Comparison of ENCODE assay signal across 9 cellular contexts in genomic region chr19:14530005-14530348, GRCh38. TPM values are rescaled to one million over a fixed set of nuclear protein-coding genes. Genes with fewer than 3 reads are reported as not detected.
A peak's percentile ranks its signal among the peaks of the same experiment; 100 is the strongest.
DNase-seq lines count a peak whose midpoint lies in the region; ATAC-seq, FAIRE-seq and TF ChIP-seq lines count a peak whose summit lies in the region.
"Had no signal": no experiment of that assay in that cellular context is flagged by ENCODE, and none has a peak within 500 bp of the region (broad histone marks: within the 10 kb centered on the region; RNA-seq: fewer than 3 reads in every experiment).

No MANE protein-coding gene starts in this region.

- no peaks in the 10 kb centered on the region for H3K9me3 ChIP-seq in Karpas-422 (ENCODE audit: low read length)
- H3K9me3 ChIP-seq in mammary epithelial cell (replicated peaks; ENCODE audit: insufficient read depth, low read length): no peaks in the 10 kb centered on the region

- peak overlapping the region; percentile 91 for H3K4me3 ChIP-seq in Karpas-422 (ENCODE audit: low read length)
- H3K4me3 ChIP-seq in mammary epithelial cell (replicated peaks in 1 of 3; ENCODE audit: insufficient read depth in 1 of 3, low read depth in 2 of 3, low read length in 3 of 3): peak overlapping the region; percentile 78 to 94 (median 89)
- H3K4me3 ChIP-seq in lower leg skin (ENCODE audit: low read depth, poor library complexity, severe bottlenecking): peak overlapping the region; percentile 83

- no peaks in the 10 kb centered on the region for H3K9me2 ChIP-seq in Karpas-422 (replicated peaks; ENCODE audit: insufficient read depth, low read length)

- H3K27ac ChIP-seq in Karpas-422 (ENCODE audit: low read length) (peak overlapping the region; percentile 72), mammary epithelial cell (ENCODE audit: insufficient read depth, low read depth, low read length) (peak overlapping the region; percentile 70)

- H4K20me1 ChIP-seq in Karpas-422 (ENCODE audit: insufficient read depth, low read depth, low read length) (no peaks in the 10 kb centered on the region), mammary epithelial cell (ENCODE audit: insufficient read depth, low read length) (no peaks in the 10 kb centered on the region)

- no peak for FAIRE-seq in GM12892 (lab: Jason Lieb, UNC)

- H3K36me3 ChIP-seq in Karpas-422 (ENCODE audit: insufficient read depth, low read length): no peaks in the 10 kb centered on the region
- no peaks in the 10 kb centered on the region for H3K36me3 ChIP-seq in mammary epithelial cell (ENCODE audit: insufficient read depth, low read length)

- H3K27ac Mint-ChIP-seq in type B pancreatic cell: peak overlapping the region; percentile 97

- peaks cover 3% of the 10 kb centered on the region for H3K36me3 Mint-ChIP-seq in type B pancreatic cell

- H3K4me2 ChIP-seq in Karpas-422 (ENCODE audit: low read depth, low read length, poor library complexity, severe bottlenecking) (peak overlapping the region; percentile 92), mammary epithelial cell (ENCODE audit: insufficient read depth, low read depth, low read length) (peak overlapping the region; percentile 93)

- CTCF ChIA-PET in mammary epithelial cell (lab: Charles Lee; ENCODE audit: low non-redundant PET): interaction anchor here (0.5 to 0.6 kb wide), 2 partner anchors 9 to 1472 kb away, joined by 6 to 13 read pairs; no protein-coding TSS in a partner anchor

- no peaks in the 10 kb centered on the region for H3K9me3 Mint-ChIP-seq in type B pancreatic cell

- peak overlapping the region; percentile 50; the same call in 1 of the 2 replicates for H2AFZ ChIP-seq in Karpas-422 (ENCODE audit: low read length)
- peak overlapping the region; percentile 88 for H2AFZ ChIP-seq in mammary epithelial cell (ENCODE audit: low read depth, low read length)

- WGBS in mammary epithelial cell (ENCODE audit: low coverage, missing lambda C conversion rate): 0% methylated on average over 2 of the region's 18 CpGs
- WGBS in lower leg skin, 2 donors: 0 to 1% methylated on average over 18 of the region's 18 CpGs

- TF ChIP-seq POLR2A in lower leg skin (IDR thresholded peaks at IDR 0.05) (no peak), GM12892 (IDR thresholded peaks at IDR 0.05; ENCODE audit: low read depth, low read length) (no peak)

- DNase-seq in COLO668 (lab: John Stamatoyannopoulos, UW; ENCODE audit: unreplicated experiment) (peak; percentile 37), Karpas-422 (peak; percentile 72), mammary epithelial cell (no peak), lower leg skin (ENCODE audit: low spot score in 2 of 2) (no peak), type B pancreatic cell (ENCODE audit: extremely low spot score, unreplicated experiment) (peak; percentile 77), NCI-H69 (lab: John Stamatoyannopoulos, UW) (no peak), GM12892 (ENCODE audit: insufficient read length) (no peak)

- intact Hi-C loops in mammary epithelial cell (cut with micrococcal nuclease) (no loop called here), lower leg skin (cut with DNase I; ENCODE audit: low total_unique reads) (no loop called here)

- H3K4me1 ChIP-seq in Karpas-422 (ENCODE audit: low read length) (peaks cover 20% of the 10 kb centered on the region), mammary epithelial cell (ENCODE audit: insufficient read depth, low read length) (peaks cover 44% of the 10 kb centered on the region)

- H3K27me3 ChIP-seq in Karpas-422 (ENCODE audit: low read length): no peaks in the 10 kb centered on the region
- no peaks in the 10 kb centered on the region for H3K27me3 ChIP-seq in mammary epithelial cell (ENCODE audit: insufficient read depth, low read length)

- TF ChIP-seq CTCF in mammary epithelial cell (conservative IDR thresholded peaks at IDR 0.05 in 1 of 2, IDR thresholded peaks at IDR 0.05 in 1 of 2; ENCODE audit: extremely low read depth in 1 of 2, insufficient read depth in 1 of 2, low read depth in 1 of 2, low read length in 2 of 2) (no peak), lower leg skin (IDR thresholded peaks at IDR 0.05) (no peak), type B pancreatic cell (conservative IDR thresholded peaks at IDR 0.05) (no peak)

- H3K9ac ChIP-seq in Karpas-422 (ENCODE audit: low read length) (peak overlapping the region; percentile 84), mammary epithelial cell (ENCODE audit: insufficient read depth, low read length) (peak overlapping the region; percentile 89)

- in situ Hi-C loops in mammary epithelial cell (cut with MboI; ENCODE audit: low sequenced_read_pairs in 2 of 2): no loop called here

- ATAC-seq in HG03045 (IDR thresholded peaks at IDR 0.05; ENCODE audit: unreplicated experiment): no peak

- dilution Hi-C loops in mammary epithelial cell (cut with HindIII; ENCODE audit: low sequenced_read_pairs): no loop called here

- peaks cover 19% of the 10 kb centered on the region for H3K4me1 Mint-ChIP-seq in type B pancreatic cell (ENCODE audit: unreplicated experiment)

- BruUV-seq in mammary epithelial cell (replicated peaks; lab: Mats Ljungman, UMichigan): no TSS peak

- H3K79me2 ChIP-seq in Karpas-422 (ENCODE audit: low read length): peaks cover 48% of the 10 kb centered on the region
- H3K79me2 ChIP-seq in mammary epithelial cell (ENCODE audit: insufficient read depth, low read length): peaks cover 56% of the 10 kb centered on the region

- H3K27me3 Mint-ChIP-seq in type B pancreatic cell: no peaks in the 10 kb centered on the region

- peak overlapping the region; percentile 99 for H3K4me3 Mint-ChIP-seq in type B pancreatic cell

RNA-seq across cellular contexts. Expression of gene TECR, which starts 0.6 kb away (rescaled TPM):
- total RNA-seq in Karpas-422 (2014; rRNA removed; shearing (Covaris generic); ENCODE audit: low replicate concordance): 45.1 and 81.4 TPM in 2 replicates
- total RNA-seq in mammary epithelial cell (100 to 1,000 TPM in 1 of 2 donors, 10 to 100 TPM in 1; 68.0 to 168 TPM), lower leg skin (100 to 1,000 TPM; 117 to 165 (median 147) TPM), type B pancreatic cell (ENCODE audit: low replicate concordance) (171 and 240 TPM in 2 replicates)
- 245 TPM for polyA plus RNA-seq in mammary epithelial cell
- 522 TPM for polyA minus RNA-seq in mammary epithelial cell
- polyA plus RNA-seq in GM12892 (2012; ENCODE audit: missing spikeins): 29.1 TPM

RNA-seq across cellular contexts. Expression of gene DNAJB1, which starts 11.8 kb away (rescaled TPM):
- total RNA-seq in Karpas-422 (2014; rRNA removed; shearing (Covaris generic); ENCODE audit: low replicate concordance): 39.7 and 49.0 TPM in 2 replicates
- total RNA-seq in mammary epithelial cell (100 to 1,000 TPM; 133 to 182 TPM), lower leg skin (100 to 1,000 TPM in 2 of 4 donors, 10 to 100 TPM in 2; 96.2 to 107 (median 99.6) TPM), type B pancreatic cell (ENCODE audit: low replicate concordance) (142 and 277 TPM in 2 replicates)
- 176 TPM for polyA plus RNA-seq in mammary epithelial cell
- polyA minus RNA-seq in mammary epithelial cell: 261 TPM
- polyA plus RNA-seq in GM12892 (2012; ENCODE audit: missing spikeins): 23.8 TPM

RNA-seq across cellular contexts. Expression of gene GIPC1, which starts 34.0 kb away (rescaled TPM):
- 1.9 and 4.6 TPM in 2 replicates for total RNA-seq in Karpas-422 (2014; rRNA removed; shearing (Covaris generic); ENCODE audit: low replicate concordance)
- 100 to 1,000 TPM; 186 to 190 TPM for total RNA-seq in mammary epithelial cell
- polyA plus RNA-seq in mammary epithelial cell: 157 TPM
- 60.3 TPM for polyA minus RNA-seq in mammary epithelial cell
- total RNA-seq in lower leg skin: 100 to 1,000 TPM; 135 to 217 (median 164) TPM
- total RNA-seq in type B pancreatic cell (ENCODE audit: low replicate concordance): 123 and 308 TPM in 2 replicates
- polyA plus RNA-seq in GM12892 (2012; ENCODE audit: missing spikeins): 7.0 TPM

RNA-seq across cellular contexts. Expression of gene NDUFB7, which starts 41.9 kb away (rescaled TPM):
- 230 and 370 TPM in 2 replicates for total RNA-seq in Karpas-422 (2014; rRNA removed; shearing (Covaris generic); ENCODE audit: low replicate concordance)
- total RNA-seq in mammary epithelial cell: 100 to 1,000 TPM; 142 to 177 TPM
- 246 TPM for polyA plus RNA-seq in mammary epithelial cell
- 15.7 TPM for polyA minus RNA-seq in mammary epithelial cell
- 100 to 1,000 TPM; 219 to 332 (median 280) TPM for total RNA-seq in lower leg skin
- 137 and 188 TPM in 2 replicates for total RNA-seq in type B pancreatic cell (ENCODE audit: low replicate concordance)
- polyA plus RNA-seq in GM12892 (2012; ENCODE audit: missing spikeins): 95.4 TPM

RNA-seq across cellular contexts. Expression of gene CLEC17A, which starts 52.9 kb away (rescaled TPM):
- total RNA-seq in Karpas-422 (2014; rRNA removed; shearing (Covaris generic); ENCODE audit: low replicate concordance): 7.4 and 17.6 TPM in 2 replicates
- not detected for total RNA-seq in mammary epithelial cell
- polyA plus RNA-seq in mammary epithelial cell: 0.08 TPM
- not detected for polyA minus RNA-seq in mammary epithelial cell
- total RNA-seq in lower leg skin: under 1 TPM in 1 of 4 donors, not detected in 3; 0.84 TPM
- total RNA-seq in type B pancreatic cell (ENCODE audit: low replicate concordance): not detected in 2 replicates
- 67.4 TPM for polyA plus RNA-seq in GM12892 (2012; ENCODE audit: missing spikeins)
- total RNA-seq: LHCN-M2 had no signal

Comparison
In these comparisons a context has a peak if more than half of its experiments do, and no peak if none do; other contexts are left out.
1. DNase-seq: peak in COLO668 (single experiment), Karpas-422 (single experiment) and type B pancreatic cell (single experiment); none in mammary epithelial cell (single experiment), lower leg skin (0 of 2), NCI-H69 (single experiment) and GM12892 (single experiment).
2. RNA of gene GIPC1, which starts 34.0 kb away (total RNA-seq): 186 to 190 TPM in mammary epithelial cell, 135 to 217 TPM in lower leg skin and 123 to 308 TPM in type B pancreatic cell; 1.9 to 4.6 TPM in Karpas-422; every median in the first group is over 10 times any median in the second.
3. Peak in every context shown above with its lines, with median percentiles within 50 percentile points of each other: H3K4me3 ChIP-seq.